In the genomic region with DNA sequence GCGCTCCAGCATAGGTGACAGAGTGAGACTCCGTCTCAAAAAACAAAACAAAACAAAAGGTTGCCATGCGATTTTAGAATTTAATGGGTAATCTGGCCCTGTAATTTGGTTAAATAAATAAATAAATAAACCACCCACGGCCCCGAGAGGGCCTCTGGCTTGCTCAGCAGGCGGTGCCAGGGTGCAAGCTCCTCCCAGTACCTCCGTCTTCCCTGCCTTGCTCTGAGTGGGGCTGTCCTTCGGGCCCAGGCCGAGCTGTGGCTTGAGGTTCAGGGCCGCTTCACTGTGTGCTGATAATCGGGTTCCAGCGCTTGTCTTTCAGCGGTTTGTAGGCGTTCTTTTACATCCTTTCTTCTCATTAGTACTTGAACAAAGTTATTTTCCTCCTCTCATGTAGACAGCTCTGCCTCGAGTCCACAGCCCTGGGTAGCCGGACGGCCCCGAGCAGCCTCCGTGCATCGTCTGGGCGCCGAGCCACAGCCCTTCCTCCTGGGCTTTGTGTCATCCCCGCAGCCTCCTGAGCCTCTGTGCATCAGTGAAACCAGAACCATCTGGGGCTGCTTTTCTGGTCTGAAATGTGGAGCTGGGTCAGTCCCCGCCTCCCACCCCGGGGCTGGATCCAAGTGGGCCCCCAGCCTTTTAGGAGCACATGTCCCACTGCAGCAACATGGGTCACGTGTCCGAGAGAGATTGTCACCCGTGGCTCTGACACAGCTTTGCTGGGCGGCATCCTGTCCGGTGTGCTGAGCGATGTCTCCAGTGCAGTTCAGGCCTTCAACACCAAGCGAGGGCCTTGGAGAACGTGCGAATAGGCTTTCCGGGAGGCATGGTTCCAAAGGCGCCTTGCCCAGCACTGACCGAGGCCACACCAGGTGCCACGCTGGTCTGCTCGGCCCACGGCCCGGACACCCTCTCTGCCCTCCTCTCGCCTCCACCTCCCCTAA, we compare ENCODE assay signal across 8 cellular contexts.
DNase-seq lines count a peak whose midpoint lies in the region; ATAC-seq and TF ChIP-seq lines count a peak whose summit lies in the region.

No MANE protein-coding gene starts in this region.

- H3K9me3 Mint-ChIP-seq in naive thymus-derived CD4-positive, alpha-beta T cell: peaks cover 0 to 3% (median 0%) of the 10 kb centered on the region in 11 donors

- peak overlapping the region; percentile 90; the same call in 2 of the 3 replicates for H2BK15ac ChIP-seq in IMR-90 (ENCODE audit: low read depth, low read length)

- H3K4me3 ChIP-seq in AG04450 (ENCODE audit: low read depth, low read length): peak overlapping the region; percentile 35
- no peak overlapping the region for H3K4me3 ChIP-seq in IMR-90 (ENCODE audit: insufficient read depth, low read depth, low read length)
- H3K4me3 ChIP-seq in choroid plexus epithelial cell (ENCODE audit: low read depth, low read length): no peak overlapping the region
- no peak overlapping the region for H3K4me3 ChIP-seq in naive thymus-derived CD4-positive, alpha-beta T cell (ENCODE audit: low read length)

- H3K27ac Mint-ChIP-seq in naive thymus-derived CD4-positive, alpha-beta T cell: peak overlapping the region; percentile 77 to 99 (median 90)

- dilution Hi-C loops in IMR-90 (cut with HindIII; ENCODE audit: low sequenced_read_pairs, unreplicated experiment): no loop called here

- peak overlapping the region; percentile 89 for H2BK120ac ChIP-seq in IMR-90 (ENCODE audit: low read depth, low read length)

- H4K20me1 ChIP-seq in IMR-90 (ENCODE audit: insufficient read depth, low read length): no peaks in the 10 kb centered on the region

- in situ Hi-C loops in IMR-90 (cut with MboI; ENCODE audit: low sequenced_read_pairs): no loop called here

- H3K27me3 ChIP-seq in AG04450 (ENCODE audit: control insufficient read depth, insufficient read depth, low read length): no peaks in the 10 kb centered on the region
- H3K27me3 ChIP-seq in IMR-90 (ENCODE audit: control insufficient read depth, insufficient read depth, low read length): no peaks in the 10 kb centered on the region
- H3K27me3 ChIP-seq in naive thymus-derived CD4-positive, alpha-beta T cell (ENCODE audit: control insufficient read depth in 2 of 2, insufficient read depth in 2 of 2, low read length in 2 of 2): no peaks in the 10 kb centered on the region

- intact Hi-C loops in IMR-90 (cut with micrococcal nuclease): loop anchor here (1.0 kb wide), 1 partner anchor 22 kb away; no protein-coding TSS in a partner anchor
- intact Hi-C loops in naive thymus-derived CD4-positive, alpha-beta T cell (cut with micrococcal nuclease): loop anchor here (1.0 to 5.0 kb wide), 9 partner anchors 13 to 73 kb away; no protein-coding TSS in a partner anchor

- no peak for TF ChIP-seq POLR2A in IMR-90 (IDR thresholded peaks at IDR 0.05; ENCODE audit: low read depth, low read length)

- H3K18ac ChIP-seq in IMR-90 (ENCODE audit: low read depth, low read length): peak overlapping the region; percentile 48

- H3K56ac ChIP-seq in IMR-90 (ENCODE audit: extremely low read depth, insufficient read depth, low read length): peak overlapping the region; percentile 47; the same call in 1 of the 2 replicates

- H3K27me3 Mint-ChIP-seq in naive thymus-derived CD4-positive, alpha-beta T cell: no peaks in the 10 kb centered on the region

- peak overlapping the region; percentile 72 for H4K5ac ChIP-seq in IMR-90 (ENCODE audit: low read depth, low read length)

- H2AFZ ChIP-seq in IMR-90 (replicated peaks; ENCODE audit: low read length, poor library complexity): peak overlapping the region; percentile 79

- CTCF ChIA-PET in AG04450 (lab: Charles Lee): no interaction called here
- CTCF ChIA-PET in IMR-90 (lab: Yijun Ruan, JAX): interaction anchor here (0.6 to 1.1 kb wide), 3 partner anchors 8 to 361 kb away, joined by 3 read pairs; no protein-coding TSS in a partner anchor
- CTCF ChIA-PET in naive thymus-derived CD4-positive, alpha-beta T cell (lab: Charles Lee): interaction anchor here (1.2 kb wide), 1 partner anchor 84 kb away, joined by 3 read pairs; no protein-coding TSS in a partner anchor

- peaks cover 19% of the 10 kb centered on the region for H3K4me1 ChIP-seq in IMR-90 (ENCODE audit: control insufficient read depth, insufficient read depth, low read length)
- peaks cover 9 to 12% of the 10 kb centered on the region in 2 donors for H3K4me1 ChIP-seq in naive thymus-derived CD4-positive, alpha-beta T cell (ENCODE audit: control insufficient read depth in 2 of 2, insufficient read depth in 2 of 2, low read length in 2 of 2)

- no TSS peak for BruUV-seq in IMR-90 (replicated peaks; lab: Mats Ljungman, UMichigan)

- peaks cover 4 to 34% of the 10 kb centered on the region in 2 experiments; a peak in 3 of 4 replicates for H3K79me1 ChIP-seq in IMR-90 (ENCODE audit: low read depth in 1 of 2, low read length in 2 of 2)

- POLR2A ChIA-PET in AG04450 (lab: Yijun Ruan, JAX): interaction anchor here (0.5 to 1.6 kb wide), 5 partner anchors 22 to 83 kb away, joined by 3 to 6 read pairs (median 3); no protein-coding TSS in a partner anchor
- POLR2A ChIA-PET in IMR-90 (lab: Charles Lee; ENCODE audit: unreplicated experiment): interaction anchor here (0.6 kb wide), 1 partner anchor 22 kb away, joined by 3 read pairs; no protein-coding TSS in a partner anchor
- POLR2A ChIA-PET in naive thymus-derived CD4-positive, alpha-beta T cell (lab: Charles Lee): interaction anchor here (1.0 to 2.3 kb wide), 6 partner anchors 9 to 76 kb away, joined by 3 to 15 read pairs (median 5); no protein-coding TSS in a partner anchor

- ATAC-seq in IMR-90 (ENCODE audit: low read depth) (0 out of 2 replicates have a peak, but pooled peaks have one; percentile 5), HG03108 (IDR thresholded peaks at IDR 0.05; ENCODE audit: unreplicated experiment) (no peak), HG03139 (IDR thresholded peaks at IDR 0.05; ENCODE audit: unreplicated experiment) (no peak)
- no peak for ATAC-seq in naive thymus-derived CD4-positive, alpha-beta T cell

- TF ChIP-seq CTCF in AG04450 (IDR thresholded peaks at IDR 0.05; ENCODE audit: low read depth, low read length) (no peak), IMR-90 (conservative IDR thresholded peaks at IDR 0.05; ENCODE audit: low read depth, low read length) (no peak), choroid plexus epithelial cell (conservative IDR thresholded peaks at IDR 0.05; ENCODE audit: low read depth, low read length) (no peak), GM10266 (IDR thresholded peaks at IDR 0.05; ENCODE audit: control insufficient read depth, insufficient read depth, low read depth, missing control alignments) (no peak)

- H3K27ac ChIP-seq in AG04450 (ENCODE audit: low read depth, low read length) (peak overlapping the region; percentile 85), IMR-90 (ENCODE audit: insufficient read depth, low read length) (peak overlapping the region; percentile 83)
- H3K27ac ChIP-seq in naive thymus-derived CD4-positive, alpha-beta T cell (ENCODE audit: low read depth, low read length): no peak overlapping the region

- peak overlapping the region; percentile 99 for H2BK5ac ChIP-seq in IMR-90 (ENCODE audit: low read depth, low read length, poor library complexity, severe bottlenecking)

- H3K4ac ChIP-seq in IMR-90 (ENCODE audit: low read depth, low read length): peak overlapping the region; percentile 97

- peak overlapping the region; percentile 50; the same call in 1 of the 2 replicates for H3K9ac ChIP-seq in IMR-90 (ENCODE audit: low read depth, low read length)

- H3K9me3 ChIP-seq in AG04450 (ENCODE audit: control insufficient read depth, insufficient read depth, low read length) (peaks cover 10% of the 10 kb centered on the region; the same call in 1 of the 2 replicates), IMR-90 (ENCODE audit: control insufficient read depth, insufficient read depth, low read length) (no peaks in the 10 kb centered on the region)
- H3K9me3 ChIP-seq in naive thymus-derived CD4-positive, alpha-beta T cell (ENCODE audit: control insufficient read depth in 2 of 3, low read length in 3 of 3): no peaks in the 10 kb centered on the region

- no peak for DNase-seq in AG04450 (ENCODE audit: low read depth, low spot score)
- peak; percentile 73 for DNase-seq in IMR-90
- DNase-seq in choroid plexus epithelial cell (ENCODE audit: low read depth): peak; percentile 74
- DNase-seq in naive thymus-derived CD4-positive, alpha-beta T cell: no peak
- DNase-seq in GM10266 (ENCODE audit: extremely low spot score): no peak
- no peak for DNase-seq in activated T-cell treated with anti-CD3 and anti-CD28 coated beads, Interleukin-2, amount 50 U/mL, for 1 hour

- no peaks in the 10 kb centered on the region; the same call in 1 of the 2 replicates for H3K36me3 ChIP-seq in IMR-90 (ENCODE audit: control insufficient read depth, insufficient read depth, low read length)
- peaks cover 0 to 24% (median 0%) of the 10 kb centered on the region in 3 experiments for H3K36me3 ChIP-seq in naive thymus-derived CD4-positive, alpha-beta T cell (ENCODE audit: control insufficient read depth in 2 of 3, insufficient read depth in 3 of 3, low read length in 3 of 3)

- peak overlapping the region; percentile 63 to 96 for H4K8ac ChIP-seq in IMR-90 (ENCODE audit: low read depth in 2 of 2, low read length in 2 of 2)

- peak overlapping the region; percentile 94 for H2AK9ac ChIP-seq in IMR-90 (replicated peaks; ENCODE audit: low read depth, low read length, poor library complexity)

- peak overlapping the region; percentile 94 for H2AK5ac ChIP-seq in IMR-90 (ENCODE audit: low read depth, low read length)

- H3K23ac ChIP-seq in IMR-90 (ENCODE audit: low read depth, low read length): peak overlapping the region; percentile 55; the same call in 1 of the 2 replicates

- peaks cover 13 to 69% (median 40%) of the 10 kb centered on the region in 7 donors for H3K4me1 Mint-ChIP-seq in naive thymus-derived CD4-positive, alpha-beta T cell

- H3K9me1 ChIP-seq in IMR-90 (ENCODE audit: insufficient read depth, low read length): peaks cover 16% of the 10 kb centered on the region

- 68% methylated on average over 12 of the region's 42 CpGs; no CpG with 5 or more reads in 1 of the 2 experiments for WGBS in IMR-90 (ENCODE audit: extremely low coverage in 2 of 2, insufficient read length in 1 of 2), 2 experiments

- 0 out of 2 replicates have a peak, but pooled peaks have one; percentile 5 for TF ChIP-seq RAD21 in IMR-90 (IDR thresholded peaks at IDR 0.05; ENCODE audit: low read length)

- H4K91ac ChIP-seq in IMR-90 (ENCODE audit: insufficient read depth, low read depth, low read length): peak overlapping the region; percentile 91

- peak overlapping the region in 9 of 10 donors; percentile 54 to 89 (median 62) for H3K4me3 Mint-ChIP-seq in naive thymus-derived CD4-positive, alpha-beta T cell

- peak overlapping the region; percentile 71 for H3K14ac ChIP-seq in IMR-90 (replicated peaks; ENCODE audit: low read depth, low read length)

- H3K4me2 ChIP-seq in IMR-90 (ENCODE audit: low read depth, low read length): peak overlapping the region; percentile 14; the same call in 1 of the 2 replicates

- H3K36me3 Mint-ChIP-seq in naive thymus-derived CD4-positive, alpha-beta T cell: peaks cover 0 to 33% (median 11%) of the 10 kb centered on the region in 5 donors

- peak overlapping the region; percentile 48 for H2BK20ac ChIP-seq in IMR-90 (ENCODE audit: low read depth, low read length)

Comparison
In these comparisons a context has a peak if more than half of its experiments do, and no peak if none do; other contexts are left out.
1. DNase-seq: peak in IMR-90 (single experiment) and choroid plexus epithelial cell (single experiment); none in AG04450 (single experiment), naive thymus-derived CD4-positive, alpha-beta T cell (0 of 9), GM10266 (single experiment) and activated T-cell treated with anti-CD3 and anti-CD28 coated beads, Interleukin-2, amount 50 U/mL, for 1 hour (single experiment).